9 cellular contexts compared by ENCODE assay signal in genomic region chr11:119120639-119121007, GRCh38. TPM values are rescaled to one million over a fixed set of nuclear protein-coding genes. Genes with fewer than 3 reads are reported as not detected.
A peak's percentile ranks its signal among the peaks of the same experiment; 100 is the strongest.
DNase-seq lines count a peak whose midpoint lies in the region; ATAC-seq and TF ChIP-seq lines count a peak whose summit lies in the region.
"Had no signal": no experiment of that assay in that cellular context is flagged by ENCODE, and none has a peak within 500 bp of the region (broad histone marks: within the 10 kb centered on the region; RNA-seq: fewer than 3 reads in every experiment).

No MANE protein-coding gene starts in this region.

- no peak overlapping the region for H3K4me3 ChIP-seq in KMS-11 (IDR thresholded peaks at IDR 0.05; ENCODE audit: insufficient read depth, low read depth, low read length)
- peak overlapping the region; percentile 63 for H3K4me3 ChIP-seq in suprapubic skin

- peak overlapping the region; percentile 75 for H3K27ac ChIP-seq in CD4-positive, alpha-beta T cell (ENCODE audit: low read depth, low read length)
- H3K27ac ChIP-seq in KMS-11, result peak overlapping the region; percentile 40; the same call in 1 of the 2 replicates
- H3K27ac ChIP-seq in suprapubic skin, result peak overlapping the region; percentile 85

- CTCF ChIA-PET in CD4-positive, alpha-beta T cell (lab: Charles Lee), result interaction anchor here (1.1 to 1.5 kb wide), 3 partner anchors 14 to 64 kb away, joined by 3 read pairs; a partner anchor contains a TSS

- no peak for DNase-seq in CD4-positive, alpha-beta T cell
- DNase-seq in activated naive CD4-positive, alpha-beta T cell treated with anti-CD3 and anti-CD28 coated beads, Interleukin-2, amount 50 U/mL, for 72 hours (ENCODE audit: low spot score in 2 of 2), result no peak
- no peak for DNase-seq in immature natural killer cell
- DNase-seq in suprapubic skin (ENCODE audit: low spot score in 2 of 2), result no peak
- DNase-seq in NCI-H1048 (lab: John Stamatoyannopoulos, UW), result no peak
- no peak for DNase-seq in SKM-1 treated with dmso at 0.1 percent for 144 hours (lab: John Stamatoyannopoulos, UW; ENCODE audit: unreplicated experiment)
- no peak for DNase-seq in KBM-7

- H3K9ac ChIP-seq in KMS-11, result peak overlapping the region; percentile 27; the same call in 1 of the 2 replicates

- peaks cover 22% of the 10 kb centered on the region for H3K4me1 ChIP-seq in KMS-11 (ENCODE audit: low read depth, poor library complexity, severe bottlenecking)
- peaks cover 27% of the 10 kb centered on the region for H3K4me1 ChIP-seq in suprapubic skin

- peaks cover 53% of the 10 kb centered on the region for H3K4me1 Mint-ChIP-seq in CD4-positive, alpha-beta T cell (ENCODE audit: low read depth)
- peaks cover 28 to 42% of the 10 kb centered on the region in 2 donors for H3K4me1 Mint-ChIP-seq in immature natural killer cell

- H3K27me3 ChIP-seq in CD4-positive, alpha-beta T cell (ENCODE audit: control insufficient read depth, insufficient read depth, low read length), result no peaks in the 10 kb centered on the region
- no peaks in the 10 kb centered on the region for H3K27me3 ChIP-seq in KMS-11 (ENCODE audit: insufficient read depth, low read depth)
- H3K27me3 ChIP-seq in suprapubic skin, result no peaks in the 10 kb centered on the region

- H3K27ac Mint-ChIP-seq in CD4-positive, alpha-beta T cell, result peak overlapping the region; percentile 85
- H3K27ac Mint-ChIP-seq in activated naive CD4-positive, alpha-beta T cell treated with anti-CD3 and anti-CD28 coated beads, Interleukin-2, amount 50 U/mL, for 72 hours, result peak overlapping the region; percentile 88
- peak overlapping the region; percentile 85 to 96 (median 90) for H3K27ac Mint-ChIP-seq in immature natural killer cell

- no peak for ATAC-seq in CD4-positive, alpha-beta T cell (ENCODE audit: poor library complexity)
- ATAC-seq in activated naive CD4-positive, alpha-beta T cell treated with anti-CD3 and anti-CD28 coated beads, Interleukin-2, amount 50 U/mL, for 72 hours, result no peak

- H3K27me3 Mint-ChIP-seq in CD4-positive, alpha-beta T cell, result no peaks in the 10 kb centered on the region
- H3K27me3 Mint-ChIP-seq in immature natural killer cell (ENCODE audit: low read depth in 3 of 3), result peaks cover 5 to 6% (median 6%) of the 10 kb centered on the region in 3 donors

- peaks cover 14% of the 10 kb centered on the region; the same call in 1 of the 2 replicates for H3K79me2 ChIP-seq in KMS-11 (ENCODE audit: insufficient read depth, low read depth)

- 17% methylated on average over 5 of the region's 5 CpGs for WGBS in suprapubic skin

- H3K36me3 Mint-ChIP-seq in CD4-positive, alpha-beta T cell (ENCODE audit: low read depth), result peaks cover 35% of the 10 kb centered on the region
- peaks cover 22 to 30% of the 10 kb centered on the region in 2 donors for H3K36me3 Mint-ChIP-seq in activated naive CD4-positive, alpha-beta T cell treated with anti-CD3 and anti-CD28 coated beads, Interleukin-2, amount 50 U/mL, for 72 hours
- peaks cover 3 to 10% (median 8%) of the 10 kb centered on the region in 3 donors for H3K36me3 Mint-ChIP-seq in immature natural killer cell

- TF ChIP-seq POLR2A in suprapubic skin (IDR thresholded peaks at IDR 0.05), result no peak

- no peaks in the 10 kb centered on the region for H3K36me3 ChIP-seq in KMS-11 (ENCODE audit: insufficient read depth)
- peaks cover 20% of the 10 kb centered on the region for H3K36me3 ChIP-seq in suprapubic skin

- H3K9me3 ChIP-seq in CD4-positive, alpha-beta T cell (ENCODE audit: control insufficient read depth, low read length), result no peaks in the 10 kb centered on the region
- H3K9me3 ChIP-seq in suprapubic skin, result no peaks in the 10 kb centered on the region

- no peaks in the 10 kb centered on the region for H4K20me1 ChIP-seq in KMS-11 (ENCODE audit: insufficient read depth)

- POLR2A ChIA-PET in CD4-positive, alpha-beta T cell (lab: Charles Lee), result interaction anchor here (1.2 to 4.3 kb wide), 8 partner anchors 9 to 85 kb away, joined by 6 to 59 read pairs (median 16); partner anchors contain the start of genes C2CD2L, CBL, DPAGT1 and HMBS

- no peaks in the 10 kb centered on the region for H3K9me3 Mint-ChIP-seq in CD4-positive, alpha-beta T cell
- H3K9me3 Mint-ChIP-seq in activated naive CD4-positive, alpha-beta T cell treated with anti-CD3 and anti-CD28 coated beads, Interleukin-2, amount 50 U/mL, for 72 hours, result no peaks in the 10 kb centered on the region
- no peaks in the 10 kb centered on the region for H3K9me3 Mint-ChIP-seq in immature natural killer cell

- TF ChIP-seq EP300 in suprapubic skin (IDR thresholded peaks at IDR 0.05), result no peak

- in situ Hi-C loops in KBM-7 (cut with MboI; ENCODE audit: low pct_unique_long_range_greater_than_20kb, low sequenced_read_pairs), result no loop called here

- peak overlapping the region; percentile 84 for H2AFZ ChIP-seq in KMS-11 (ENCODE audit: low read depth)

- no peak for TF ChIP-seq CTCF in CD4-positive, alpha-beta T cell (IDR thresholded peaks at IDR 0.05)
- TF ChIP-seq CTCF in KMS-11 (conservative IDR thresholded peaks at IDR 0.05; ENCODE audit: low read depth, low read length) (no peak), suprapubic skin (IDR thresholded peaks at IDR 0.05) (no peak)

- intact Hi-C loops in CD4-positive, alpha-beta T cell (cut with DNase I, micrococcal nuclease), result loop anchor here (1.0 to 5.0 kb wide), 6 partner anchors 18 to 53 kb away; partner anchors contain the start of genes VPS11 (in 2 of the 2) and NLRX1 (in 1 of the 2)

- peak overlapping the region; percentile 91 for H3K4me3 Mint-ChIP-seq in CD4-positive, alpha-beta T cell
- H3K4me3 Mint-ChIP-seq in immature natural killer cell, result peak overlapping the region; percentile 88 to 98 (median 95)

- H3K4me2 ChIP-seq in KMS-11, result peak overlapping the region; percentile 76

RNA-seq across cellular contexts. Expression of gene HINFP, which starts 0.8 kb away (rescaled TPM):
- total RNA-seq in CD4-positive, alpha-beta T cell, result 10 to 100 TPM; 17.6 to 20.5 TPM
- total RNA-seq in activated naive CD4-positive, alpha-beta T cell treated with anti-CD3 and anti-CD28 coated beads, Interleukin-2, amount 50 U/mL, for 72 hours, result 10 to 100 TPM; 38.0 to 53.3 TPM
- 10 to 100 TPM in 2 of 3 donors, 1 to 10 TPM in 1; 9.2 to 18.6 (median 11.0) TPM for polyA plus RNA-seq in immature natural killer cell
- 10 to 100 TPM; 16.1 to 45.1 (median 26.7) TPM for total RNA-seq in suprapubic skin

RNA-seq across cellular contexts. Expression of gene C2CD2L, which starts 13.5 kb away (rescaled TPM):
- 10 to 100 TPM; 16.0 to 16.2 TPM for total RNA-seq in CD4-positive, alpha-beta T cell
- 10 to 100 TPM; 19.1 to 43.2 TPM for total RNA-seq in activated naive CD4-positive, alpha-beta T cell treated with anti-CD3 and anti-CD28 coated beads, Interleukin-2, amount 50 U/mL, for 72 hours
- polyA plus RNA-seq in immature natural killer cell, result 1 to 10 TPM; 1.0 to 7.7 (median 2.6) TPM
- total RNA-seq in suprapubic skin, result 10 to 100 TPM; 20.1 to 25.9 (median 21.5) TPM

RNA-seq across cellular contexts. Expression of gene DPAGT1, which starts 19.0 kb away (rescaled TPM):
- total RNA-seq in CD4-positive, alpha-beta T cell, result 10 to 100 TPM in 1 of 2 experiments, 1 to 10 TPM in 1; 9.5 to 11.7 TPM
- 10 to 100 TPM; 74.7 to 79.9 TPM for total RNA-seq in activated naive CD4-positive, alpha-beta T cell treated with anti-CD3 and anti-CD28 coated beads, Interleukin-2, amount 50 U/mL, for 72 hours
- polyA plus RNA-seq in immature natural killer cell, result 10 to 100 TPM; 23.7 to 47.4 (median 44.5) TPM
- 10 to 100 TPM; 21.2 to 32.2 (median 26.9) TPM for total RNA-seq in suprapubic skin

RNA-seq across cellular contexts. Expression of gene ABCG4, which starts 28.2 kb away (rescaled TPM):
- under 1 TPM in 1 of 2 experiments, not detected in 1; 0.08 TPM for total RNA-seq in CD4-positive, alpha-beta T cell
- under 1 TPM; 0.12 to 0.25 TPM for total RNA-seq in activated naive CD4-positive, alpha-beta T cell treated with anti-CD3 and anti-CD28 coated beads, Interleukin-2, amount 50 U/mL, for 72 hours
- not detected for polyA plus RNA-seq in immature natural killer cell
- 1 to 10 TPM in 2 of 4 donors, under 1 TPM in 2; 0.26 to 1.6 (median 0.73) TPM for total RNA-seq in suprapubic skin
- total RNA-seq: NCI-H460 had no signal

RNA-seq across cellular contexts. Expression of gene HMBS, which starts 35.9 kb away (rescaled TPM):
- total RNA-seq in CD4-positive, alpha-beta T cell, result 1 to 10 TPM; 3.4 to 4.1 TPM
- total RNA-seq in activated naive CD4-positive, alpha-beta T cell treated with anti-CD3 and anti-CD28 coated beads, Interleukin-2, amount 50 U/mL, for 72 hours, result 10 to 100 TPM; 20.0 to 35.7 TPM
- 10 to 100 TPM in 2 of 3 donors, 1 to 10 TPM in 1; 7.6 to 19.0 (median 11.9) TPM for polyA plus RNA-seq in immature natural killer cell
- 10 to 100 TPM in 3 of 4 donors, 1 to 10 TPM in 1; 5.2 to 18.4 (median 13.3) TPM for total RNA-seq in suprapubic skin
